1 cellular context compared by ENCODE assay signal in genomic region chr19:13211426-13212308, GRCh38.
A peak's percentile ranks its signal among the peaks of the same experiment; 100 is the strongest.
TF ChIP-seq lines count a peak whose summit lies in the region.

No MANE protein-coding gene starts in this region.

TF ChIP-seq in K562, 482 proteins besides CTCF, POLR2A, EP300 and RAD21:
- TF ChIP-seq GATAD2B (IDR thresholded peaks at IDR 0.05; ENCODE audit: borderline replicate concordance) (no peak), NR0B1 (IDR thresholded peaks at IDR 0.05; ENCODE audit: partially characterized antibody) (no peak), ZBTB40 (IDR thresholded peaks at IDR 0.05) (no peak), ZBTB40 (CRISPR knock-in tag; IDR thresholded peaks at IDR 0.05) (no peak), ZNF253 (CRISPR knock-in tag; conservative IDR thresholded peaks at IDR 0.05) (no peak), ZNF263 (CRISPR knock-in tag; IDR thresholded peaks at IDR 0.05; ENCODE audit: borderline replicate concordance) (peak; percentile 83), SMARCE1 (IDR thresholded peaks at IDR 0.05) (no peak), ZNF561 (CRISPR knock-in tag; conservative IDR thresholded peaks at IDR 0.05) (no peak), TBP (optimal IDR thresholded peaks at IDR 0.05; ENCODE audit: low read depth, low read length) (no peak), ZNF77 (CRISPR knock-in tag; IDR thresholded peaks at IDR 0.05) (no peak), BCOR (IDR thresholded peaks at IDR 0.05) (no peak), RNF2 (IDR thresholded peaks at IDR 0.05) (no peak), KDM1A (IDR thresholded peaks at IDR 0.05) (peak in 1 of 2 experiments; percentile 97; a peak in 2 of 4 replicates), ILK (tag; IDR thresholded peaks at IDR 0.05; ENCODE audit: borderline replicate concordance, low read depth) (no peak), SIX5 (IDR thresholded peaks at IDR 0.05; ENCODE audit: borderline replicate concordance in 1 of 2, insufficient read depth in 1 of 2, low read depth in 1 of 2, low read length in 2 of 2) (no peak), RBM25 (IDR thresholded peaks at IDR 0.05; ENCODE audit: low read depth, low read length, severe bottlenecking) (no peak), MAZ (CRISPR knock-in tag; conservative IDR thresholded peaks at IDR 0.05 in 1 of 2, IDR thresholded peaks at IDR 0.05 in 1 of 2) (no peak), NBN (IDR thresholded peaks at IDR 0.05; ENCODE audit: low read depth) (no peak), NCOR1 (IDR thresholded peaks at IDR 0.05) (no peak), MAX (CRISPR knock-in tag; IDR thresholded peaks at IDR 0.05) (peak; percentile 43; the same call in 1 of the 2 replicates), FOXP4 (CRISPR knock-in tag; IDR thresholded peaks at IDR 0.05; ENCODE audit: borderline replicate concordance) (no peak), PHB (CRISPR knock-in tag; IDR thresholded peaks at IDR 0.05) (no peak), CGGBP1 (CRISPR knock-in tag; IDR thresholded peaks at IDR 0.05) (no peak), MTA1 (IDR thresholded peaks at IDR 0.05; ENCODE audit: borderline replicate concordance) (no peak), PHTF2 (CRISPR knock-in tag; IDR thresholded peaks at IDR 0.05) (no peak)
